ENCODE assay signal across 22 cellular contexts in genomic region chr4:127559981-127560380, GRCh38.
DNase-seq lines count a peak whose midpoint lies in the region; ATAC-seq, FAIRE-seq and TF ChIP-seq lines count a peak whose summit lies in the region.
"Had no signal": no experiment of that assay in that cellular context is flagged by ENCODE, and none has a peak within 500 bp of the region (broad histone marks: within the 10 kb centered on the region; RNA-seq: fewer than 3 reads in every experiment).

No MANE protein-coding gene starts in this region.

- intact Hi-C loops in natural killer cell (cut with micrococcal nuclease): no loop called here
- intact Hi-C loops in kidney (cut with DNase I): no loop called here
- intact Hi-C loops in Caco-2 (cut with micrococcal nuclease; ENCODE audit: unreplicated experiment): no loop called here

- BruUV-seq in Caco-2 (replicated peaks; lab: Mats Ljungman, UMichigan): no TSS peak

- no peak overlapping the region for H3K27ac Mint-ChIP-seq in natural killer cell treated with Interleukin-12 subunit alpha and Interleukin-12 subunit beta and Interleukin-15 and Interleukin-18, amount 100 ng/mL, for 72 hours
- H3K27ac Mint-ChIP-seq in natural killer cell: no peak overlapping the region
- no peak overlapping the region for H3K27ac Mint-ChIP-seq in stimulated activated memory B cell treated with anti-CD40 and anti-IgM and Interleukin-4, amounts not matched to agents 10 μg/mL and 1 μg/mL and 100 μg/mL, for 72 hours
- H3K27ac Mint-ChIP-seq in Caco-2 (ENCODE audit: unreplicated experiment): no peak overlapping the region
- H3K27ac Mint-ChIP-seq: CD14-positive monocyte; CD4-positive, alpha-beta T cell had no signal

- no peaks in the 10 kb centered on the region for H3K36me3 Mint-ChIP-seq in natural killer cell treated with Interleukin-12 subunit alpha and Interleukin-12 subunit beta and Interleukin-15 and Interleukin-18, amount 100 ng/mL, for 72 hours
- H3K36me3 Mint-ChIP-seq in natural killer cell (no peaks in the 10 kb centered on the region), Caco-2 (ENCODE audit: insufficient read depth, unreplicated experiment) (no peaks in the 10 kb centered on the region)
- H3K36me3 Mint-ChIP-seq in stimulated activated memory B cell treated with anti-CD40 and anti-IgM and Interleukin-4, amounts not matched to agents 10 μg/mL and 1 μg/mL and 100 μg/mL, for 72 hours: no peaks in the 10 kb centered on the region
- H3K36me3 Mint-ChIP-seq: CD14-positive monocyte had no signal

- no peaks in the 10 kb centered on the region for H3K27me3 ChIP-seq in Caco-2 (replicated peaks; ENCODE audit: control insufficient read depth, insufficient read depth, low read length)
- H3K27me3 ChIP-seq: BLaER1 treated with 17β-estradiol and CSF1 and Interleukin-3, amounts not matched to agents 10 nM and 100 nM had no signal

- H3K9me3 ChIP-seq in kidney (ENCODE audit: control insufficient read depth in 1 of 2, low read length in 2 of 2): no peaks in the 10 kb centered on the region
- no peaks in the 10 kb centered on the region for H3K9me3 ChIP-seq in Caco-2
- H3K9me3 ChIP-seq: BE2C had no signal

- H3K4me1 ChIP-seq in kidney (ENCODE audit: control insufficient read depth in 1 of 2, insufficient read depth in 1 of 2, low read depth in 1 of 2, low read length in 2 of 2): no peaks in the 10 kb centered on the region
- no peaks in the 10 kb centered on the region for H3K4me1 ChIP-seq in Caco-2
- H3K4me1 ChIP-seq: BE2C had no signal

- POLR2A ChIA-PET in Caco-2 (lab: Charles Lee): no interaction called here

- H3K27ac ChIP-seq in kidney (ENCODE audit: low read depth in 2 of 2, low read length in 2 of 2) (no peak overlapping the region), substantia nigra (ENCODE audit: low read depth, low read length, poor library complexity, severe bottlenecking) (no peak overlapping the region)
- H3K27ac ChIP-seq: 22Rv1; BLaER1 treated with 17β-estradiol and CSF1 and Interleukin-3, amounts not matched to agents 10 nM and 100 nM had no signal

- peak; percentile 20 to 26 for ATAC-seq in natural killer cell treated with Interleukin-12 subunit alpha and Interleukin-12 subunit beta and Interleukin-15 and Interleukin-18, amount 100 ng/mL, for 72 hours
- no peak for ATAC-seq in natural killer cell
- peak; percentile 13 for ATAC-seq in stimulated activated memory B cell treated with anti-CD40 and anti-IgM and Interleukin-4, amounts not matched to agents 10 μg/mL and 1 μg/mL and 100 μg/mL, for 72 hours
- ATAC-seq: HCT116 had no signal

- H3K9me3 Mint-ChIP-seq in natural killer cell treated with Interleukin-12 subunit alpha and Interleukin-12 subunit beta and Interleukin-15 and Interleukin-18, amount 100 ng/mL, for 72 hours: no peaks in the 10 kb centered on the region
- H3K9me3 Mint-ChIP-seq in natural killer cell (no peaks in the 10 kb centered on the region), Caco-2 (ENCODE audit: unreplicated experiment) (no peaks in the 10 kb centered on the region)
- no peaks in the 10 kb centered on the region for H3K9me3 Mint-ChIP-seq in stimulated activated memory B cell treated with anti-CD40 and anti-IgM and Interleukin-4, amounts not matched to agents 10 μg/mL and 1 μg/mL and 100 μg/mL, for 72 hours
- H3K9me3 Mint-ChIP-seq: CD4-positive, alpha-beta T cell had no signal

- DNase-seq in natural killer cell treated with Interleukin-12 subunit alpha and Interleukin-12 subunit beta and Interleukin-15 and Interleukin-18, amount 100 ng/mL, for 72 hours (ENCODE audit: low spot score): no peak
- DNase-seq in natural killer cell (no peak), kidney (peak; percentile 44), Caco-2 (no peak), glomerular visceral epithelial cell (ENCODE audit: extremely low spot score) (no peak), substantia nigra (lab: John Stamatoyannopoulos, UW) (no peak)
- DNase-seq: AML-193; BE2C; CD4-positive, alpha-beta T cell; COR-L47; DMS153; DND-41; GOT3; H7 had no signal

- no peaks in the 10 kb centered on the region for H3K36me3 ChIP-seq in kidney (ENCODE audit: control insufficient read depth in 1 of 2, insufficient read depth in 2 of 2, low read length in 2 of 2)
- no peaks in the 10 kb centered on the region for H3K36me3 ChIP-seq in Caco-2 (ENCODE audit: control insufficient read depth, insufficient read depth, low read length)
- H3K36me3 ChIP-seq: BE2C; BLaER1 treated with 17β-estradiol and CSF1 and Interleukin-3, amounts not matched to agents 10 nM and 100 nM had no signal

- no peaks in the 10 kb centered on the region for H3K27me3 Mint-ChIP-seq in natural killer cell treated with Interleukin-12 subunit alpha and Interleukin-12 subunit beta and Interleukin-15 and Interleukin-18, amount 100 ng/mL, for 72 hours
- H3K27me3 Mint-ChIP-seq in natural killer cell (ENCODE audit: low read depth in 2 of 2) (no peaks in the 10 kb centered on the region), Caco-2 (ENCODE audit: insufficient read depth, unreplicated experiment) (no peaks in the 10 kb centered on the region)
- H3K27me3 Mint-ChIP-seq in stimulated activated memory B cell treated with anti-CD40 and anti-IgM and Interleukin-4, amounts not matched to agents 10 μg/mL and 1 μg/mL and 100 μg/mL, for 72 hours: no peaks in the 10 kb centered on the region
- H3K27me3 Mint-ChIP-seq: CD4-positive, alpha-beta T cell had no signal

- H3K4me3 ChIP-seq in kidney (ENCODE audit: low read length in 2 of 2): no peak overlapping the region
- H3K4me3 ChIP-seq in Caco-2 (ENCODE audit: low read depth, low read length): no peak overlapping the region
- H3K4me3 ChIP-seq: BLaER1 treated with 17β-estradiol and CSF1 and Interleukin-3, amounts not matched to agents 10 nM and 100 nM had no signal

- FAIRE-seq in kidney (lab: Jason Lieb, UNC): no peak
- FAIRE-seq: A204.1, G401.6, GM12892 had no signal

- no peak overlapping the region for H3K9ac ChIP-seq in kidney (ENCODE audit: low read length in 2 of 2)
- H3K9ac ChIP-seq: BLaER1 treated with 17β-estradiol and CSF1 and Interleukin-3, amounts not matched to agents 10 nM and 100 nM had no signal

- TF ChIP-seq CTCF in natural killer cell (IDR thresholded peaks at IDR 0.05) (no peak), kidney (IDR thresholded peaks at IDR 0.05; ENCODE audit: borderline replicate concordance, extremely low read depth, insufficient read depth) (no peak), Caco-2 (IDR thresholded peaks at IDR 0.05; ENCODE audit: insufficient read depth in 1 of 2, low read depth in 1 of 2, low read length in 1 of 2, severe bottlenecking in 1 of 2, unreplicated experiment in 1 of 2) (no peak)

- CTCF ChIA-PET in Caco-2 (lab: Charles Lee): no interaction called here

- no peaks in the 10 kb centered on the region for H3K4me1 Mint-ChIP-seq in natural killer cell treated with Interleukin-12 subunit alpha and Interleukin-12 subunit beta and Interleukin-15 and Interleukin-18, amount 100 ng/mL, for 72 hours (ENCODE audit: low read depth in 2 of 2)
- no peaks in the 10 kb centered on the region for H3K4me1 Mint-ChIP-seq in natural killer cell
- no peaks in the 10 kb centered on the region for H3K4me1 Mint-ChIP-seq in stimulated activated memory B cell treated with anti-CD40 and anti-IgM and Interleukin-4, amounts not matched to agents 10 μg/mL and 1 μg/mL and 100 μg/mL, for 72 hours
- H3K4me1 Mint-ChIP-seq in Caco-2 (ENCODE audit: low read depth, unreplicated experiment): no peaks in the 10 kb centered on the region
- H3K4me1 Mint-ChIP-seq: CD14-positive monocyte had no signal

- H3K4me3 Mint-ChIP-seq in natural killer cell treated with Interleukin-12 subunit alpha and Interleukin-12 subunit beta and Interleukin-15 and Interleukin-18, amount 100 ng/mL, for 72 hours: no peak overlapping the region
- no peak overlapping the region for H3K4me3 Mint-ChIP-seq in natural killer cell
- no peak overlapping the region for H3K4me3 Mint-ChIP-seq in stimulated activated memory B cell treated with anti-CD40 and anti-IgM and Interleukin-4, amounts not matched to agents 10 μg/mL and 1 μg/mL and 100 μg/mL, for 72 hours
- H3K4me3 Mint-ChIP-seq in Caco-2 (ENCODE audit: unreplicated experiment): no peak overlapping the region
- H3K4me3 Mint-ChIP-seq: CD14-positive monocyte; CD4-positive, alpha-beta T cell had no signal

Comparison
In these comparisons a context has a peak if more than half of its experiments do, and no peak if none do; other contexts are left out.
1. ATAC-seq: peak in natural killer cell treated with Interleukin-12 subunit alpha and Interleukin-12 subunit beta and Interleukin-15 and Interleukin-18, amount 100 ng/mL, for 72 hours (2 of 2) and stimulated activated memory B cell treated with anti-CD40 and anti-IgM and Interleukin-4, amounts not matched to agents 10 μg/mL and 1 μg/mL and 100 μg/mL, for 72 hours (single experiment); none in natural killer cell (0 of 3).